13 cellular contexts compared by ENCODE assay signal in the genomic region with DNA sequence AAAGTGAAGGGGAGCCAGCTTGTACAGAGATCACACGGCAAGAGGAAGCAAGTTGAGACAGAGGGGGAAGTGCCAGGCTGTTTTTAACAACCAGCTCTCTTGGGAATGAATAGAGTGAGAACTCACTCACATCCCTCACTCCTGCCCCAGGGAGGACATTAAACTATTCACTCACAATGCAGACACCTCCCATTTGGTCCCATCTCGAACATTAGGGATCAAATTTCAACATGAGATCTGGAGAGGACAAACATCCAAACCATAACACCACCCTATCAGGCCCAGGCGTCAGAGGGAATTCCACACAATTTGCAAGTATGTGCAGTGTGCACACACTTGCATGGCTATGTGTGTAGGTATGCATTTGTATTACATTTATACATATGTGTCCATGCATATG.
DNase-seq lines count a peak whose midpoint lies in the region; ATAC-seq and TF ChIP-seq lines count a peak whose summit lies in the region.
"Had no signal": no experiment of that assay in that cellular context is flagged by ENCODE, and none has a peak within 500 bp of the region (broad histone marks: within the 10 kb centered on the region; RNA-seq: fewer than 3 reads in every experiment).

No MANE protein-coding gene starts in this region.

- H3K4me2 ChIP-seq in IMR-90 (ENCODE audit: low read depth, low read length) = no peak overlapping the region

- H3K27ac ChIP-seq in IMR-90 (ENCODE audit: insufficient read depth, low read length) (no peak overlapping the region), Peyer's patch (no peak overlapping the region)
- H3K27ac ChIP-seq: C4-2B, spleen had no signal

- POLR2A ChIA-PET in IMR-90 (lab: Charles Lee; ENCODE audit: unreplicated experiment) = no interaction called here

- no peak overlapping the region for H3K4me3 ChIP-seq in IMR-90 (ENCODE audit: insufficient read depth, low read depth, low read length)
- no peak overlapping the region for H3K4me3 ChIP-seq in fibroblast of pulmonary artery (replicated peaks; ENCODE audit: low read depth, low read length)
- no peak overlapping the region for H3K4me3 ChIP-seq in Peyer's patch
- H3K4me3 ChIP-seq: spleen had no signal

- H2AFZ ChIP-seq in IMR-90 (replicated peaks; ENCODE audit: low read length, poor library complexity) = no peak overlapping the region

- no peak overlapping the region for H2AK9ac ChIP-seq in IMR-90 (replicated peaks; ENCODE audit: low read depth, low read length, poor library complexity)

- no peak overlapping the region for H3K56ac ChIP-seq in IMR-90 (ENCODE audit: extremely low read depth, insufficient read depth, low read length)

- no peak overlapping the region for H2BK120ac ChIP-seq in IMR-90 (ENCODE audit: low read depth, low read length)

- no peak for TF ChIP-seq RAD21 in IMR-90 (IDR thresholded peaks at IDR 0.05; ENCODE audit: low read length)

- no peaks in the 10 kb centered on the region; the same call in 1 of the 2 replicates for H3K36me3 ChIP-seq in IMR-90 (ENCODE audit: control insufficient read depth, insufficient read depth, low read length)
- H3K36me3 ChIP-seq in Peyer's patch = no peaks in the 10 kb centered on the region

- H3K27me3 ChIP-seq in IMR-90 (ENCODE audit: control insufficient read depth, insufficient read depth, low read length) = no peaks in the 10 kb centered on the region
- no peaks in the 10 kb centered on the region for H3K27me3 ChIP-seq in Peyer's patch
- H3K27me3 ChIP-seq: spleen had no signal

- no peak overlapping the region for H2BK15ac ChIP-seq in IMR-90 (ENCODE audit: low read depth, low read length)

- H4K91ac ChIP-seq in IMR-90 (ENCODE audit: insufficient read depth, low read depth, low read length) = no peak overlapping the region

- dilution Hi-C loops in IMR-90 (cut with HindIII; ENCODE audit: low sequenced_read_pairs, unreplicated experiment) = no loop called here

- peak; percentile 10 for DNase-seq in AG08395 (ENCODE audit: low spot score)
- DNase-seq in IMR-90 = peak; percentile 7
- DNase-seq in NOMO-1 (lab: John Stamatoyannopoulos, UW; ENCODE audit: unreplicated experiment in 2 of 2) = peak; percentile 42
- peak; percentile 28 for DNase-seq in fibroblast of pulmonary artery (ENCODE audit: low read depth)
- DNase-seq in Peyer's patch = no peak
- DNase-seq: activated naive CD8-positive, alpha-beta T cell treated with anti-CD3 and anti-CD28 coated beads, Interleukin-2, amount 10 ng/mL, durations not matched to agents 7 days and 5 days; PC-3; spleen had no signal

- H3K18ac ChIP-seq in IMR-90 (ENCODE audit: low read depth, low read length) = no peak overlapping the region

- no peak overlapping the region for H3K4ac ChIP-seq in IMR-90 (ENCODE audit: low read depth, low read length)

- no peak overlapping the region for H3K23ac ChIP-seq in IMR-90 (ENCODE audit: low read depth, low read length)

- H3K79me1 ChIP-seq in IMR-90 (ENCODE audit: low read depth in 1 of 2, low read length in 2 of 2) = peaks cover 0 to 1% of the 10 kb centered on the region in 2 experiments; a peak in 1 of 4 replicates

- TF ChIP-seq POLR2A in IMR-90 (IDR thresholded peaks at IDR 0.05; ENCODE audit: low read depth, low read length) (no peak), Peyer's patch (IDR thresholded peaks at IDR 0.05) (no peak)

- H3K9me1 ChIP-seq in IMR-90 (ENCODE audit: insufficient read depth, low read length) = peaks cover 5% of the 10 kb centered on the region; the same call in 1 of the 2 replicates

- H3K9ac ChIP-seq in IMR-90 (ENCODE audit: low read depth, low read length) = no peak overlapping the region

- no peak overlapping the region for H2BK20ac ChIP-seq in IMR-90 (ENCODE audit: low read depth, low read length)

- CTCF ChIA-PET in IMR-90 (lab: Yijun Ruan, JAX) = interaction anchor here (1.4 kb wide), 1 partner anchor 11 kb away, joined by 3 read pairs; no protein-coding TSS in a partner anchor

- H4K20me1 ChIP-seq in IMR-90 (ENCODE audit: insufficient read depth, low read length) = peaks cover 7% of the 10 kb centered on the region; the same call in 1 of the 2 replicates

- H2BK5ac ChIP-seq in IMR-90 (ENCODE audit: low read depth, low read length, poor library complexity, severe bottlenecking) = no peak overlapping the region

- H3K4me1 ChIP-seq in IMR-90 (ENCODE audit: control insufficient read depth, insufficient read depth, low read length) (peaks cover 7% of the 10 kb centered on the region; the same call in 1 of the 2 replicates), Peyer's patch (peaks cover 0 to 23% (median 2%) of the 10 kb centered on the region in 4 donors)

- intact Hi-C loops in IMR-90 (cut with micrococcal nuclease) = no loop called here

- no TSS peak for BruUV-seq in IMR-90 (replicated peaks; lab: Mats Ljungman, UMichigan)

- no peak for TF ChIP-seq CTCF in IMR-90 (conservative IDR thresholded peaks at IDR 0.05; ENCODE audit: low read depth, low read length)
- no peak for TF ChIP-seq CTCF in fibroblast of pulmonary artery (IDR thresholded peaks at IDR 0.05; ENCODE audit: low read length, missing control alignments)
- no peak for TF ChIP-seq CTCF in Peyer's patch (IDR thresholded peaks at IDR 0.05)

- WGBS in IMR-90 (ENCODE audit: extremely low coverage in 2 of 2, insufficient read length in 1 of 2), 2 experiments = no CpG with 5 or more reads among the region's 3 CpGs

- no peaks in the 10 kb centered on the region for H3K9me3 ChIP-seq in IMR-90 (ENCODE audit: control insufficient read depth, insufficient read depth, low read length)
- H3K9me3 ChIP-seq in Peyer's patch = no peaks in the 10 kb centered on the region
- H3K9me3 ChIP-seq: spleen had no signal

- H4K8ac ChIP-seq in IMR-90 (ENCODE audit: low read depth in 2 of 2, low read length in 2 of 2) = no peak overlapping the region

- in situ Hi-C loops in IMR-90 (cut with MboI; ENCODE audit: low sequenced_read_pairs) = no loop called here

- ATAC-seq in IMR-90 (ENCODE audit: low read depth) (peak; percentile 75), GM18517 (IDR thresholded peaks at IDR 0.05; ENCODE audit: unreplicated experiment) (no peak), GM18868 (IDR thresholded peaks at IDR 0.05; ENCODE audit: unreplicated experiment) (no peak), GM19328 (IDR thresholded peaks at IDR 0.05; ENCODE audit: unreplicated experiment) (no peak)
- ATAC-seq: HCT116, PC-3 had no signal

- no peak overlapping the region for H2AK5ac ChIP-seq in IMR-90 (ENCODE audit: low read depth, low read length)

- H3K14ac ChIP-seq in IMR-90 (replicated peaks; ENCODE audit: low read depth, low read length) = no peak overlapping the region

- no peak overlapping the region for H4K5ac ChIP-seq in IMR-90 (ENCODE audit: low read depth, low read length)

TF ChIP-seq in IMR-90, 13 proteins besides CTCF, POLR2A, EP300 and RAD21:
- no peak for TF ChIP-seq RFX5 (IDR thresholded peaks at IDR 0.05; ENCODE audit: low read depth, low read length)
- TF ChIP-seq, protein P1, sequence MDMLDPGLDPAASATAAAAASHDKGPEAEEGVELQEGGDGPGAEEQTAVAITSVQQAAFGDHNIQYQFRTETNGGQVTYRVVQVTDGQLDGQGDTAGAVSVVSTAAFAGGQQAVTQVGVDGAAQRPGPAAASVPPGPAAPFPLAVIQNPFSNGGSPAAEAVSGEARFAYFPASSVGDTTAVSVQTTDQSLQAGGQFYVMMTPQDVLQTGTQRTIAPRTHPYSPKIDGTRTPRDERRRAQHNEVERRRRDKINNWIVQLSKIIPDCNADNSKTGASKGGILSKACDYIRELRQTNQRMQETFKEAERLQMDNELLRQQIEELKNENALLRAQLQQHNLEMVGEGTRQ (IDR thresholded peaks at IDR 0.05; ENCODE audit: low read depth, low read length) = no peak

Comparison
In these comparisons a context has a peak if more than half of its experiments do, and no peak if none do; other contexts are left out.
1. DNase-seq: peak in AG08395 (single experiment), IMR-90 (single experiment), NOMO-1 (2 of 2) and fibroblast of pulmonary artery (single experiment); none in Peyer's patch (0 of 3).